In the genomic region with DNA sequence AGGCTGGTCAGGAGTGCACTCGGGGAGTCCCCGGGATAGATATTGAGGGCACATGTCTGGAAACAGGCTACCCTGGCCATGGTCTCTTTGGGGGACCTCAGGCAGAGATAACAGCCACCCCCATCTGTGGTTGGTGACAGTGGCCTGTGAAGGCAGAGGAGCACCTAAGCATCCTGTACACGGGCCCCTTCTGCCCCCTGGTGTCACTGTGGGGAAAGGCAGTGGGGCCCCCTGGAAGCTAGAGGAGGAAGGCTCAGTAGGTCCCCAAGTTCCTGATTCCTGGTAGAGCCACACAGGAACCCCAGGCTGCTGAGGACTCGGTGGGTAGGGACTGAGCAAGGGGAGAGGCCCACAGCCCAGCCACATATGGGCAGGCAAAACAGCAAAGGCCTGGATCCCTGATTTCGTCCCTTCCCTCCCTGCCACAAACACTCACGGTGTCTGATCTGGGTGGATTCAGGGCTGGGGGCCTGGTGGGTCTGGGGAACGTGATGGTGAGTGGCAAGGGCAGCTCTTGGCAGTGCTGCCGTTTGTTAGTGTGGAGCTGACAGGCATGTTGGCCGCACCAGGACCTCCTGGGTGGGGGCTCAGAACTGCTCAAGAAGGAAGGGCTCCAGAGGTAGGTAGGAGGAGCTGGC, we compare ENCODE assay signal across 9 cellular contexts. TPM values are rescaled to one million over a fixed set of nuclear protein-coding genes. Genes with fewer than 3 reads are reported as not detected.
DNase-seq lines count a peak whose midpoint lies in the region; ATAC-seq lines count a peak whose summit lies in the region.
"Had no signal": no experiment of that assay in that cellular context is flagged by ENCODE, and none has a peak within 500 bp of the region (broad histone marks: within the 10 kb centered on the region; RNA-seq: fewer than 3 reads in every experiment).

No MANE protein-coding gene starts in this region.

- peaks cover 16% of the 10 kb centered on the region for H3K4me1 Mint-ChIP-seq in T-helper 17 cell

- H3K36me3 Mint-ChIP-seq in T-helper 17 cell (ENCODE audit: low read depth), result peaks cover 13% of the 10 kb centered on the region

- ATAC-seq in HG02852 (IDR thresholded peaks at IDR 0.05; ENCODE audit: unreplicated experiment) (peak; percentile 56), T-helper 17 cell (peak; percentile 90), HG02884 (IDR thresholded peaks at IDR 0.05; ENCODE audit: unreplicated experiment) (no peak), GM18502 (IDR thresholded peaks at IDR 0.05; ENCODE audit: poor library complexity, unreplicated experiment) (no peak)

- H3K4me3 Mint-ChIP-seq in T-helper 17 cell, result no peak overlapping the region
- H3K4me3 Mint-ChIP-seq: stimulated activated naive CD8-positive, alpha-beta T cell treated with anti-CD3 and anti-CD28 coated beads, Interleukin-15, Interleukin-2, amounts not matched to agents 100 ng/mL and 50 ng/mL, for 24 hours had no signal

- H3K27me3 Mint-ChIP-seq in T-helper 17 cell, result no peaks in the 10 kb centered on the region
- H3K27me3 Mint-ChIP-seq: stimulated activated naive CD8-positive, alpha-beta T cell treated with anti-CD3 and anti-CD28 coated beads, Interleukin-15, Interleukin-2, amounts not matched to agents 100 ng/mL and 50 ng/mL, for 24 hours had no signal

- H3K27ac Mint-ChIP-seq in T-helper 17 cell, result no peak overlapping the region
- H3K27ac Mint-ChIP-seq: stimulated activated naive CD8-positive, alpha-beta T cell treated with anti-CD3 and anti-CD28 coated beads, Interleukin-15, Interleukin-2, amounts not matched to agents 100 ng/mL and 50 ng/mL, for 24 hours had no signal

- H3K9me3 ChIP-seq in T-helper 17 cell (ENCODE audit: control insufficient read depth, low read length, poor library complexity, severe bottlenecking), result no peaks in the 10 kb centered on the region

- DNase-seq in D341Med (ENCODE audit: low spot score) (peak; percentile 80), T-helper 17 cell (peak; percentile 36 to 67 (median 44)), astrocyte of the hippocampus (ENCODE audit: low read depth, low spot score) (peak; percentile 61), kidney glomerular epithelial cell (lab: John Stamatoyannopoulos, UW) (peak; percentile 26)
- DNase-seq in stimulated activated CD4-positive, alpha-beta T cell treated with anti-CD3 and anti-CD28 coated beads, TNF-alpha, amount 100 ng/mL, for 1 hour (ENCODE audit: low read depth in 3 of 3, low spot score in 1 of 3), result peak in 2 of 3 donors; percentile 43 to 60

RNA-seq across cellular contexts. Expression of a gene that starts 14.1 kb away (rescaled TPM):
- 1 to 10 TPM; 2.0 to 4.4 TPM for total RNA-seq in T-helper 17 cell

RNA-seq across cellular contexts. Expression of a gene that starts 42.8 kb away (rescaled TPM):
- total RNA-seq in T-helper 17 cell, result 1 to 10 TPM; 4.0 to 4.7 TPM

Comparison
In these comparisons a context has a peak if more than half of its experiments do, and no peak if none do; other contexts are left out.
1. DNase-seq: peak in every context shown above with its lines; median percentile 80 in D341Med; 61 in astrocyte of the hippocampus; 52 in stimulated activated CD4-positive, alpha-beta T cell treated with anti-CD3 and anti-CD28 coated beads, TNF-alpha, amount 100 ng/mL, for 1 hour; 44 in T-helper 17 cell; 26 in kidney glomerular epithelial cell.
2. ATAC-seq: peak in HG02852 (single experiment) and T-helper 17 cell (single experiment); none in HG02884 (single experiment) and GM18502 (single experiment).